Comparison of ENCODE assay signal across 17 cellular contexts in genomic region chr12:76551482-76551888, GRCh38. TPM values are rescaled to one million over a fixed set of nuclear protein-coding genes. Genes with fewer than 3 reads are reported as not detected.
DNase-seq lines count a peak whose midpoint lies in the region; ATAC-seq and TF ChIP-seq lines count a peak whose summit lies in the region.
"Had no signal": no experiment of that assay in that cellular context is flagged by ENCODE, and none has a peak within 500 bp of the region (broad histone marks: within the 10 kb centered on the region; RNA-seq: fewer than 3 reads in every experiment).

No MANE protein-coding gene starts in this region.

- H3K27me3 ChIP-seq in gastrocnemius medialis (no peaks in the 10 kb centered on the region), SK-N-SH (ENCODE audit: insufficient read depth) (no peaks in the 10 kb centered on the region)
- H3K27me3 ChIP-seq: spleen had no signal

- no peaks in the 10 kb centered on the region for H3K9me3 Mint-ChIP-seq in endothelial cell (ENCODE audit: unreplicated experiment)
- H3K9me3 Mint-ChIP-seq: activated CD8-positive, alpha-beta T cell treated with anti-CD3 and anti-CD28 coated beads for 36 hours; brain; CD4-positive, alpha-beta memory T cell; mesothelial cell of epicardium had no signal

- H3K4me3 ChIP-seq in OCI-LY7 (ENCODE audit: low read depth, low read length, poor library complexity, severe bottlenecking) (no peak overlapping the region), gastrocnemius medialis (no peak overlapping the region), SK-N-SH (ENCODE audit: low read depth in 2 of 2, low read length in 1 of 2) (no peak overlapping the region)
- H3K4me3 ChIP-seq: spleen had no signal

- H3K27me3 Mint-ChIP-seq in endothelial cell (ENCODE audit: unreplicated experiment), result peaks cover 2% of the 10 kb centered on the region
- H3K27me3 Mint-ChIP-seq: activated CD8-positive, alpha-beta T cell treated with anti-CD3 and anti-CD28 coated beads for 36 hours; brain; CD4-positive, alpha-beta memory T cell had no signal

- H3K36me3 ChIP-seq in OCI-LY7 (ENCODE audit: insufficient read depth, low read length), result peaks cover 7% of the 10 kb centered on the region
- no peaks in the 10 kb centered on the region for H3K36me3 ChIP-seq in gastrocnemius medialis
- H3K36me3 ChIP-seq in SK-N-SH (replicated peaks in 1 of 2; ENCODE audit: control insufficient read depth in 1 of 2, insufficient read depth in 2 of 2, low read length in 1 of 2), result no peaks in the 10 kb centered on the region
- H3K36me3 ChIP-seq: spleen had no signal

- POLR2A ChIA-PET in OCI-LY7 (lab: Charles Lee) (interaction anchor here (0.6 to 2.1 kb wide), 5 partner anchors 9 to 1038 kb away, joined by 3 to 8 read pairs (median 4); no protein-coding TSS in a partner anchor), SK-N-SH (lab: Yijun Ruan, JAX) (interaction anchor here (0.5 kb wide), 1 partner anchor 811 kb away, joined by 4 read pairs; no protein-coding TSS in a partner anchor)

- H2AFZ ChIP-seq in OCI-LY7 (ENCODE audit: low read length) (no peak overlapping the region), SK-N-SH (ENCODE audit: low read depth) (no peak overlapping the region)
- H2AFZ ChIP-seq: parathyroid adenoma had no signal

- peak overlapping the region; percentile 36 for H3K4me2 ChIP-seq in OCI-LY7 (ENCODE audit: low read length)
- no peak overlapping the region for H3K4me2 ChIP-seq in SK-N-SH

- 97% methylated on average over 5 of the region's 5 CpGs for WGBS in SK-N-SH (ENCODE audit: low lambda C conversion rate)

- no peak for TF ChIP-seq RAD21 in SK-N-SH (IDR thresholded peaks at IDR 0.05; ENCODE audit: low read length)

- intact Hi-C loops in OCI-LY7 (cut with micrococcal nuclease; ENCODE audit: unreplicated experiment), result loop anchor here (10.0 kb wide), 1 partner anchor 1037 kb away; the partner anchor contains the start of gene KRR1
- intact Hi-C loops in gastrocnemius medialis (cut with DNase I; ENCODE audit: low total_unique reads), result loop anchor here (10.0 kb wide), 3 partner anchors 167 to 467 kb away; partner anchors contain the start of gene NAP1L1

- peaks cover 99% of the 10 kb centered on the region for H3K79me2 ChIP-seq in OCI-LY7 (ENCODE audit: insufficient read depth, low read depth, low read length)
- peaks cover 96% of the 10 kb centered on the region for H3K79me2 ChIP-seq in SK-N-SH (ENCODE audit: insufficient read depth)

- peaks cover 12% of the 10 kb centered on the region; the same call in 1 of the 2 replicates for H4K20me1 ChIP-seq in OCI-LY7 (ENCODE audit: insufficient read depth, low read length)
- H4K20me1 ChIP-seq in SK-N-SH (ENCODE audit: insufficient read depth), result peaks cover 6% of the 10 kb centered on the region

- no peaks in the 10 kb centered on the region for H3K9me3 ChIP-seq in OCI-LY7 (ENCODE audit: low read length)
- no peaks in the 10 kb centered on the region for H3K9me3 ChIP-seq in gastrocnemius medialis
- H3K9me3 ChIP-seq in SK-N-SH, result no peaks in the 10 kb centered on the region
- H3K9me3 ChIP-seq: spleen had no signal

- no peak for TF ChIP-seq EP300 in SK-N-SH (IDR thresholded peaks at IDR 0.05; ENCODE audit: borderline replicate concordance in 1 of 2, low read depth in 1 of 2, low read length in 1 of 2)

- no TSS peak for BruUV-seq in OCI-LY7 (replicated peaks; lab: Mats Ljungman, UMichigan)

- ATAC-seq in GM19035 (IDR thresholded peaks at IDR 0.05; ENCODE audit: unreplicated experiment) (peak; percentile 51), HG02852 (IDR thresholded peaks at IDR 0.05; ENCODE audit: unreplicated experiment) (peak; percentile 58), gastrocnemius medialis (peak; percentile 45 to 83)
- ATAC-seq: activated CD8-positive, alpha-beta T cell treated with anti-CD3 and anti-CD28 coated beads for 36 hours had no signal

- H3K4me1 ChIP-seq in OCI-LY7 (ENCODE audit: insufficient read depth, low read length, poor library complexity, severe bottlenecking), result peaks cover 56% of the 10 kb centered on the region
- peaks cover 46 to 63% of the 10 kb centered on the region in 2 donors for H3K4me1 ChIP-seq in gastrocnemius medialis
- peaks cover 24 to 32% of the 10 kb centered on the region in 2 experiments; a peak in 3 of 4 replicates for H3K4me1 ChIP-seq in SK-N-SH (ENCODE audit: control insufficient read depth in 1 of 2, insufficient read depth in 2 of 2, low read depth in 1 of 2, low read length in 1 of 2)

- H3K27ac Mint-ChIP-seq in endothelial cell (ENCODE audit: unreplicated experiment), result no peak overlapping the region
- H3K27ac Mint-ChIP-seq: activated CD8-positive, alpha-beta T cell treated with anti-CD3 and anti-CD28 coated beads for 36 hours; brain; mesothelial cell of epicardium had no signal

- TF ChIP-seq CTCF in OCI-LY7 (conservative IDR thresholded peaks at IDR 0.05; ENCODE audit: low read length), result no peak
- TF ChIP-seq CTCF in gastrocnemius medialis (IDR thresholded peaks at IDR 0.05 in 4 of 5, conservative IDR thresholded peaks at IDR 0.05 in 1 of 5), result no peak
- TF ChIP-seq CTCF in endothelial cell (IDR thresholded peaks at IDR 0.05; ENCODE audit: unreplicated experiment), result no peak
- TF ChIP-seq CTCF in SK-N-SH (IDR thresholded peaks at IDR 0.05), result no peak

- in situ Hi-C loops in gastrocnemius medialis (cut with MboI; ENCODE audit: low sequenced_read_pairs in 4 of 4), result loop anchor here in 3 of 4 donors (25.0 kb wide), 4 partner anchors 164 to 1164 kb away; partner anchors contain the start of genes NAP1L1 (in 2 of the 3) and GLIPR1L2 (in 1 of the 3)

- DNase-seq in OCI-LY7 (ENCODE audit: low spot score) (no peak), gastrocnemius medialis (peak in 1 of 2 donors; percentile 31), endothelial cell (ENCODE audit: low spot score) (no peak), SK-N-SH (no peak)
- DNase-seq in activated CD4-positive, alpha-beta T cell treated with anti-CD3 and anti-CD28 coated beads for 48 hours, result no peak
- DNase-seq: activated CD8-positive, alpha-beta T cell treated with anti-CD3 and anti-CD28 coated beads for 36 hours; activated gamma-delta T cell treated with Interleukin-2 at 50 U/mL for 16 hours; CD4-positive, alpha-beta memory T cell; effector CD4-positive, alpha-beta T cell; foreskin melanocyte; spleen; T-helper 2 cell had no signal

- peak overlapping the region; percentile 34 for H3K27ac ChIP-seq in OCI-LY7 (ENCODE audit: low read depth, low read length, poor library complexity, severe bottlenecking)
- H3K27ac ChIP-seq in gastrocnemius medialis, result no peak overlapping the region
- H3K27ac ChIP-seq in SK-N-SH (ENCODE audit: low read depth in 2 of 2, low read length in 1 of 2), result no peak overlapping the region
- H3K27ac ChIP-seq: parathyroid adenoma had no signal

- CTCF ChIA-PET in OCI-LY7 (lab: Charles Lee; ENCODE audit: unreplicated experiment), result no interaction called here
- CTCF ChIA-PET in SK-N-SH (lab: Yijun Ruan, JAX), result interaction anchor here (2.2 kb wide), 1 partner anchor 36 kb away, joined by 8 read pairs; no protein-coding TSS in a partner anchor

- peaks cover 50% of the 10 kb centered on the region for H3K4me1 Mint-ChIP-seq in endothelial cell (ENCODE audit: unreplicated experiment)

- H3K9me2 ChIP-seq in OCI-LY7 (ENCODE audit: insufficient read depth, low read length) (no peaks in the 10 kb centered on the region), SK-N-SH (no peaks in the 10 kb centered on the region)

- no peak overlapping the region for H3K4me3 Mint-ChIP-seq in endothelial cell (ENCODE audit: unreplicated experiment)
- H3K4me3 Mint-ChIP-seq: activated CD8-positive, alpha-beta T cell treated with anti-CD3 and anti-CD28 coated beads for 36 hours; brain; mesothelial cell of epicardium had no signal

- no peak for TF ChIP-seq POLR2A in gastrocnemius medialis (IDR thresholded peaks at IDR 0.05)

- H3K36me3 Mint-ChIP-seq in endothelial cell (ENCODE audit: low read depth, unreplicated experiment), result no peaks in the 10 kb centered on the region
- H3K36me3 Mint-ChIP-seq: mesothelial cell of epicardium had no signal

- peaks cover 28% of the 10 kb centered on the region for H3F3A ChIP-seq in SK-N-SH (replicated peaks; ENCODE audit: insufficient read depth)

- H3K9ac ChIP-seq in SK-N-SH, result no peak overlapping the region
- H3K9ac ChIP-seq: parathyroid adenoma had no signal

TF ChIP-seq in SK-N-SH, 30 proteins besides CTCF, POLR2A, EP300 and RAD21:
- TF ChIP-seq SMC3 (IDR thresholded peaks at IDR 0.05; ENCODE audit: low read depth, low read length), result no peak
- TF ChIP-seq CHD2 (IDR thresholded peaks at IDR 0.05; ENCODE audit: low read length, partially characterized antibody), result no peak
- no peak for TF ChIP-seq RXRA (IDR thresholded peaks at IDR 0.05; ENCODE audit: borderline replicate concordance, low read depth)
- TF ChIP-seq JUND (IDR thresholded peaks at IDR 0.05), result no peak
- TF ChIP-seq TEAD4 (IDR thresholded peaks at IDR 0.05; ENCODE audit: borderline replicate concordance, insufficient read depth), result no peak
- no peak for TF ChIP-seq GABPA (IDR thresholded peaks at IDR 0.05; ENCODE audit: low read depth)
- TF ChIP-seq RCOR1 (IDR thresholded peaks at IDR 0.05; ENCODE audit: low read length), result no peak
- TF ChIP-seq NRF1 (IDR thresholded peaks at IDR 0.05; ENCODE audit: low read depth, low read length), result no peak
- TF ChIP-seq SIN3A (IDR thresholded peaks at IDR 0.05; ENCODE audit: borderline replicate concordance, low read depth, low read length), result no peak
- TF ChIP-seq PBX3 (IDR thresholded peaks at IDR 0.05), result no peak
- no peak for TF ChIP-seq MXI1 (IDR thresholded peaks at IDR 0.05; ENCODE audit: low read depth, low read length)
- no peak for TF ChIP-seq RFX5 (IDR thresholded peaks at IDR 0.05; ENCODE audit: low read length)

RNA-seq across cellular contexts. Expression of gene OSBPL8, which starts 8.1 kb away (rescaled TPM):
- 25.0 and 34.0 TPM in 2 replicates for total RNA-seq in OCI-LY7 (2014; rRNA removed; shearing (Covaris generic))
- total RNA-seq in OCI-LY7 (2022) (57.0 and 61.3 TPM in 2 replicates), gastrocnemius medialis (10 to 100 TPM; 25.6 to 46.0 (median 43.4) TPM), endothelial cell (ENCODE audit: unreplicated experiment) (82.3 TPM)
- 9.5 and 10.6 TPM in 2 replicates for polyA plus RNA-seq in SK-N-SH (2012; rRNA removed)
- polyA plus RNA-seq in SK-N-SH (2012; cell fraction: cytosol; rRNA removed), result 13.2 and 13.7 TPM in 2 replicates
- polyA plus RNA-seq in SK-N-SH (2012; cell fraction: nucleus; rRNA removed), result 12.0 and 18.9 TPM in 2 replicates
